8 cellular contexts compared by ENCODE assay signal in genomic region chr3:16828815-16829214, GRCh38. TPM values are rescaled to one million over a fixed set of nuclear protein-coding genes. Genes with fewer than 3 reads are reported as not detected.
DNase-seq lines count a peak whose midpoint lies in the region; ATAC-seq, FAIRE-seq and TF ChIP-seq lines count a peak whose summit lies in the region.

No MANE protein-coding gene starts in this region.

- H3K27ac ChIP-seq in A549 = no peak overlapping the region
- no peak overlapping the region for H3K27ac ChIP-seq in testis

- peak; percentile 47 to 69 for TF ChIP-seq RAD21 in A549 (conservative IDR thresholded peaks at IDR 0.05 in 1 of 2, IDR thresholded peaks at IDR 0.05 in 1 of 2)

- H3K4me2 ChIP-seq in A549 = no peak overlapping the region

- peak in 1 of 2 experiments; percentile 78; a peak in 3 of 6 replicates for ATAC-seq in A549

- DNase-seq in A549 (ENCODE audit: low read depth in 1 of 2, low spot score in 1 of 2) = peak; percentile 25 to 58
- DNase-seq in LNCaP clone FGC (ENCODE audit: low read depth) = no peak
- peak; percentile 19 for DNase-seq in activated T-cell treated with anti-CD3 and anti-CD28 coated beads for 24 hours (ENCODE audit: low read depth)
- peak; percentile 43 for DNase-seq in glomerular visceral epithelial cell (ENCODE audit: extremely low spot score)
- peak; percentile 19 for DNase-seq in testis
- no peak for DNase-seq in pons (ENCODE audit: low spot score)
- no peak for DNase-seq in SHP77 (lab: John Stamatoyannopoulos, UW)

- FAIRE-seq in A549 (lab: Jason Lieb, UNC) = no peak

- intact Hi-C loops in testis (cut with DNase I; ENCODE audit: low total_unique reads) = no loop called here

- H3K9me3 ChIP-seq in A549 (no peaks in the 10 kb centered on the region), testis (no peaks in the 10 kb centered on the region)

- WGBS in A549 (ENCODE audit: missing lambda C conversion rate) = 2% methylated on average over 3 of the region's 3 CpGs
- 61 to 70% methylated on average over 3 of the region's 3 CpGs for WGBS in testis, 2 donors

- CTCF ChIA-PET in A549 (lab: Yijun Ruan, JAX) = interaction anchor here (0.6 to 1.4 kb wide), 10 partner anchors 9 to 218 kb away, joined by 3 to 6 read pairs (median 4); no protein-coding TSS in a partner anchor

- H3K4me3 ChIP-seq in A549 (no peak overlapping the region), GM12875 (ENCODE audit: low read depth, low read length) (no peak overlapping the region), LNCaP clone FGC (ENCODE audit: low read depth, low read length) (no peak overlapping the region), testis (no peak overlapping the region)

- H3K4me1 ChIP-seq in A549 (no peaks in the 10 kb centered on the region), testis (no peaks in the 10 kb centered on the region)

- H3K27me3 ChIP-seq in testis = no peaks in the 10 kb centered on the region

- peak; percentile 36 for TF ChIP-seq CTCF in A549 (IDR thresholded peaks at IDR 0.05)
- peak; percentile 55; the same call in 1 of the 2 replicates for TF ChIP-seq CTCF in GM12875 (IDR thresholded peaks at IDR 0.05; ENCODE audit: borderline replicate concordance, insufficient read depth, low read depth, low read length)
- TF ChIP-seq CTCF in LNCaP clone FGC (IDR thresholded peaks at IDR 0.05; ENCODE audit: control insufficient read depth, extremely low read depth, insufficient read depth) = peak; percentile 32; the same call in 1 of the 2 replicates
- no peak for TF ChIP-seq CTCF in testis (IDR thresholded peaks at IDR 0.05)

- TF ChIP-seq EP300 in A549 (IDR thresholded peaks at IDR 0.05) = no peak

- H3K36me3 ChIP-seq in testis (ENCODE audit: low read depth, missing control alignments) = no peaks in the 10 kb centered on the region

- TF ChIP-seq POLR2A in A549 (IDR thresholded peaks at IDR 0.05; ENCODE audit: low read length) (no peak), testis (IDR thresholded peaks at IDR 0.05) (no peak)

- POLR2A ChIA-PET in A549 (lab: Yijun Ruan, JAX) = no interaction called here

TF ChIP-seq in A549, 52 proteins besides CTCF, POLR2A, EP300 and RAD21:
- TF ChIP-seq ESRRA (IDR thresholded peaks at IDR 0.05; ENCODE audit: borderline replicate concordance, low read length) (0 out of 2 replicates have a peak, but pooled peaks have one; percentile 29), SMC3 (IDR thresholded peaks at IDR 0.05) (peak; percentile 44; the same call in 2 of the 3 replicates), RNF2 (IDR thresholded peaks at IDR 0.05; ENCODE audit: borderline replicate concordance, low read depth) (no peak)

RNA-seq across cellular contexts. Expression of gene PLCL2, which starts 55.9 kb away (rescaled TPM):
- polyA plus RNA-seq in A549 (2011; rRNA removed) (3.0 and 3.5 TPM in 2 replicates), A549 (2017; fragmentation: RNase III; extraction: RNeasy Plus Mini Kit Qiagen cat#74134 plus additional on column Dnase treatment) (2.1 to 2.5 TPM (median 2.1 TPM) in 3 replicates), testis (ENCODE audit: insufficient read depth, low read depth, low replicate concordance) (10.7 TPM)
- 1.1 and 1.2 TPM in 2 replicates for polyA plus RNA-seq in A549 (2012; cell fraction: cytosol; rRNA removed)
- 0.67 and 0.93 TPM in 2 replicates for polyA plus RNA-seq in A549 (2012; cell fraction: nucleus; rRNA removed)
- polyA minus RNA-seq in A549 (2011; rRNA and poly(A)+ RNA removed) = 5.8 and 6.8 TPM in 2 replicates
- 10 to 100 TPM; 15.0 to 23.0 TPM for total RNA-seq in testis

Comparison
In these comparisons a context has a peak if more than half of its experiments do, and no peak if none do; other contexts are left out.
1. DNase-seq: peak in A549 (2 of 2), activated T-cell treated with anti-CD3 and anti-CD28 coated beads for 24 hours (single experiment), glomerular visceral epithelial cell (single experiment) and testis (single experiment); none in LNCaP clone FGC (single experiment), pons (single experiment) and SHP77 (0 of 2).
2. CTCF ChIP-seq: peak in A549 (single experiment), GM12875 (single experiment) and LNCaP clone FGC (single experiment); none in testis (0 of 3).